Comparison of ENCODE assay signal across 13 cellular contexts in genomic region chr10:114917927-114918672, GRCh38. TPM values are rescaled to one million over a fixed set of nuclear protein-coding genes. Genes with fewer than 3 reads are reported as not detected.
DNase-seq lines count a peak whose midpoint lies in the region; ATAC-seq, FAIRE-seq and TF ChIP-seq lines count a peak whose summit lies in the region.
"Had no signal": no experiment of that assay in that cellular context is flagged by ENCODE, and none has a peak within 500 bp of the region (broad histone marks: within the 10 kb centered on the region; RNA-seq: fewer than 3 reads in every experiment).

No MANE protein-coding gene starts in this region.

- 38 to 42% methylated on average over 3 of the region's 3 CpGs for WGBS in pancreas, 2 donors

- intact Hi-C loops in pancreas (cut with DNase I) = no loop called here

- H3K9me3 ChIP-seq in HEK293 (ENCODE audit: control insufficient read depth, insufficient read depth, low read depth, low read length) = no peaks in the 10 kb centered on the region
- H3K9me3 ChIP-seq in neural progenitor cell (ENCODE audit: low read depth) = no peaks in the 10 kb centered on the region
- H3K9me3 ChIP-seq in pancreas = no peaks in the 10 kb centered on the region
- H3K9me3 ChIP-seq: tibial nerve had no signal

- POLR2A ChIA-PET in HEK293 (lab: Yijun Ruan, JAX) = no interaction called here

- DNase-seq in NCI-H748 (lab: John Stamatoyannopoulos, UW; ENCODE audit: unreplicated experiment) (peak; percentile 18), dermis blood vessel endothelial cell (peak; percentile 22), neural progenitor cell (ENCODE audit: low spot score) (peak; percentile 15), Kasumi-1 (lab: John Stamatoyannopoulos, UW) (no peak), pancreas (no peak), NOMO-1 treated with DMSO at 0.1 percent for 48 hours (lab: John Stamatoyannopoulos, UW; ENCODE audit: unreplicated experiment) (no peak)
- DNase-seq: CD4-positive, alpha-beta T cell; effector CD8-positive, alpha-beta T cell; NCI-H446 treated with DMSO at 0.1 percent for 48 hours; occipital lobe had no signal

- ATAC-seq in HG03280 (IDR thresholded peaks at IDR 0.05; ENCODE audit: unreplicated experiment) (no peak), pancreas (no peak)

- no peaks in the 10 kb centered on the region for H3K36me3 Mint-ChIP-seq in neural progenitor cell

- no peak overlapping the region for H3K27ac Mint-ChIP-seq in neural progenitor cell
- H3K27ac Mint-ChIP-seq: CD4-positive, alpha-beta T cell had no signal

- FAIRE-seq in pancreas (lab: Jason Lieb, UNC) = no peak

- no peaks in the 10 kb centered on the region for H3K36me3 ChIP-seq in HEK293 (ENCODE audit: control insufficient read depth in 2 of 2, insufficient read depth in 1 of 2, low read length in 2 of 2)
- H3K36me3 ChIP-seq in neural progenitor cell = no peaks in the 10 kb centered on the region
- no peaks in the 10 kb centered on the region for H3K36me3 ChIP-seq in pancreas
- H3K36me3 ChIP-seq: tibial nerve had no signal

- no peak overlapping the region for H3K4me3 Mint-ChIP-seq in neural progenitor cell
- H3K4me3 Mint-ChIP-seq: CD4-positive, alpha-beta T cell had no signal

- no peak for TF ChIP-seq CTCF in HEK293 (tag by site-specific recombination; IDR thresholded peaks at IDR 0.05)
- no peak for TF ChIP-seq CTCF in neural progenitor cell (IDR thresholded peaks at IDR 0.05)
- no peak for TF ChIP-seq CTCF in pancreas (IDR thresholded peaks at IDR 0.05)

- H3K79me2 ChIP-seq in neural progenitor cell (ENCODE audit: low read depth) = no peaks in the 10 kb centered on the region

- no peak overlapping the region for H3K4me3 ChIP-seq in HEK293 (ENCODE audit: low read depth, low read length)
- no peak overlapping the region for H3K4me3 ChIP-seq in neural progenitor cell
- no peak overlapping the region for H3K4me3 ChIP-seq in pancreas
- H3K4me3 ChIP-seq: tibial nerve had no signal

- no peaks in the 10 kb centered on the region for H4K20me1 ChIP-seq in neural progenitor cell (ENCODE audit: low read depth)

- peaks cover 2% of the 10 kb centered on the region for H3K4me1 Mint-ChIP-seq in neural progenitor cell

- no peaks in the 10 kb centered on the region for H3K27me3 ChIP-seq in neural progenitor cell
- H3K27me3 ChIP-seq in pancreas = no peaks in the 10 kb centered on the region
- H3K27me3 ChIP-seq: tibial nerve had no signal

- H3K4me1 ChIP-seq in HEK293 (ENCODE audit: control insufficient read depth, insufficient read depth, low read length) (no peaks in the 10 kb centered on the region), neural progenitor cell (peaks cover 39% of the 10 kb centered on the region), pancreas (no peaks in the 10 kb centered on the region)
- H3K4me1 ChIP-seq: tibial nerve had no signal

- no peak overlapping the region for H3K27ac ChIP-seq in HEK293 (ENCODE audit: extremely low read depth, low read depth, low read length)
- H3K27ac ChIP-seq in neural progenitor cell = no peak overlapping the region
- H3K27ac ChIP-seq in pancreas = no peak overlapping the region
- H3K27ac ChIP-seq: tibial nerve had no signal

- H2AFZ ChIP-seq in neural progenitor cell (replicated peaks) = peak overlapping the region; percentile 76

- no peaks in the 10 kb centered on the region for H3K27me3 Mint-ChIP-seq in neural progenitor cell (ENCODE audit: insufficient read depth, low read depth)

- no peak overlapping the region for H3K9ac ChIP-seq in neural progenitor cell

- H3F3A ChIP-seq in neural progenitor cell (ENCODE audit: low read depth) = peaks cover 16% of the 10 kb centered on the region

- H3K9me3 Mint-ChIP-seq in neural progenitor cell = no peaks in the 10 kb centered on the region
- H3K9me3 Mint-ChIP-seq: CD4-positive, alpha-beta T cell had no signal

- H3K4me2 ChIP-seq in neural progenitor cell = no peak overlapping the region

- CTCF ChIA-PET in HEK293 (lab: Yijun Ruan, JAX) = no interaction called here

TF ChIP-seq in HEK293, 187 proteins besides CTCF, POLR2A, EP300 and RAD21 (continues in another document):
- TF ChIP-seq, protein P1, sequence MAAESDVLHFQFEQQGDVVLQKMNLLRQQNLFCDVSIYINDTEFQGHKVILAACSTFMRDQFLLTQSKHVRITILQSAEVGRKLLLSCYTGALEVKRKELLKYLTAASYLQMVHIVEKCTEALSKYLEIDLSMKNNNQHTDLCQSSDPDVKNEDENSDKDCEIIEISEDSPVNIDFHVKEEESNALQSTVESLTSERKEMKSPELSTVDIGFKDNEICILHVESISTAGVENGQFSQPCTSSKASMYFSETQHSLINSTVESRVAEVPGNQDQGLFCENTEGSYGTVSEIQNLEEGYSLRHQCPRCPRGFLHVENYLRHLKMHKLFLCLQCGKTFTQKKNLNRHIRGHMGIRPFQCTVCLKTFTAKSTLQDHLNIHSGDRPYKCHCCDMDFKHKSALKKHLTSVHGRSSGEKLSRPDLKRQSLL (tag by site-specific recombination; IDR thresholded peaks at IDR 0.05) = 0 out of 2 replicates have a peak, but pooled peaks have one; percentile 1
- TF ChIP-seq ZXDB (tag by site-specific recombination; IDR thresholded peaks at IDR 0.05) (no peak), ZNF302 (tag by site-specific recombination; IDR thresholded peaks at IDR 0.05; ENCODE audit: low read depth) (no peak), ZNF112 (tag by site-specific recombination; IDR thresholded peaks at IDR 0.05) (no peak), ZNF501 (tag by site-specific recombination; IDR thresholded peaks at IDR 0.05) (no peak), PRDM10 (tag by site-specific recombination; IDR thresholded peaks at IDR 0.05) (no peak), ZNF768 (tag by site-specific recombination; IDR thresholded peaks at IDR 0.05) (no peak), ZNF404 (tag by site-specific recombination; IDR thresholded peaks at IDR 0.05) (no peak), ZNF621 (tag by site-specific recombination; IDR thresholded peaks at IDR 0.05) (no peak), ZNF174 (tag by site-specific recombination; IDR thresholded peaks at IDR 0.05) (no peak), ZNF558 (tag by site-specific recombination; IDR thresholded peaks at IDR 0.05) (no peak), GLIS1 (tag by site-specific recombination; IDR thresholded peaks at IDR 0.05) (peak; percentile 70), MYNN (tag by site-specific recombination; IDR thresholded peaks at IDR 0.05; ENCODE audit: borderline replicate concordance) (no peak), KLF16 (tag by site-specific recombination; IDR thresholded peaks at IDR 0.05) (no peak), ZNF10 (tag by site-specific recombination; IDR thresholded peaks at IDR 0.05) (no peak), SETDB1 (IDR thresholded peaks at IDR 0.05; ENCODE audit: insufficient read length, low read length) (no peak), ZFHX2 (tag by site-specific recombination; conservative IDR thresholded peaks at IDR 0.05) (0 out of 2 replicates have a peak, but pooled peaks have one; percentile 19), BCL11A (tag by site-specific recombination; IDR thresholded peaks at IDR 0.05; ENCODE audit: low read depth) (no peak), FEZF1 (tag by site-specific recombination; IDR thresholded peaks at IDR 0.05) (no peak), RBAK (tag by site-specific recombination; IDR thresholded peaks at IDR 0.05) (no peak)
- TF ChIP-seq, protein P2, sequence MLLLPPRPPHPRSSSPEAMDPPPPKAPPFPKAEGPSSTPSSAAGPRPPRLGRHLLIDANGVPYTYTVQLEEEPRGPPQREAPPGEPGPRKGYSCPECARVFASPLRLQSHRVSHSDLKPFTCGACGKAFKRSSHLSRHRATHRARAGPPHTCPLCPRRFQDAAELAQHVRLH (tag by site-specific recombination; IDR thresholded peaks at IDR 0.05) = no peak
- TF ChIP-seq, protein P3, sequence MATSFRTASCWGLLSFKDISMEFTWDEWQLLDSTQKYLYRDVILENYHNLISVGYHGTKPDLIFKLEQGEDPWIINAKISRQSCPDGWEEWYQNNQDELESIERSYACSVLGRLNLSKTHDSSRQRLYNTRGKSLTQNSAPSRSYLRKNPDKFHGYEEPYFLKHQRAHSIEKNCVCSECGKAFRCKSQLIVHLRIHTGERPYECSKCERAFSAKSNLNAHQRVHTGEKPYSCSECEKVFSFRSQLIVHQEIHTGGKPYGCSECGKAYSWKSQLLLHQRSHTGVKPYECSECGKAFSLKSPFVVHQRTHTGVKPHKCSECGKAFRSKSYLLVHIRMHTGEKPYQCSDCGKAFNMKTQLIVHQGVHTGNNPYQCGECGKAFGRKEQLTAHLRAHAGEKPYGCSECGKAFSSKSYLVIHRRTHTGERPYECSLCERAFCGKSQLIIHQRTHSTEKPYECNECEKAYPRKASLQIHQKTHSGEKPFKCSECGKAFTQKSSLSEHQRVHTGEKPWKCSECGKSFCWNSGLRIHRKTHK (tag by site-specific recombination; IDR thresholded peaks at IDR 0.05) = no peak

RNA-seq across cellular contexts. Expression of gene TRUB1, which starts 19.9 kb away (rescaled TPM):
- total RNA-seq in dermis blood vessel endothelial cell (28.0 and 28.6 TPM in 2 replicates), neural progenitor cell (ENCODE audit: low replicate concordance) (27.2 and 41.9 TPM in 2 replicates), pancreas (1 to 10 TPM; 4.0 to 9.2 (median 6.6) TPM)
- 1 to 10 TPM; 2.5 to 6.6 TPM for polyA plus RNA-seq in pancreas

Comparison
In these comparisons a context has a peak if more than half of its experiments do, and no peak if none do; other contexts are left out.
1. DNase-seq: peak in NCI-H748 (single experiment), dermis blood vessel endothelial cell (single experiment) and neural progenitor cell (single experiment); none in Kasumi-1 (0 of 2), pancreas (0 of 6) and NOMO-1 treated with DMSO at 0.1 percent for 48 hours (single experiment).